ENCODE assay signal across 25 cellular contexts in genomic region chr17:51289776-51290175, GRCh38. TPM values are rescaled to one million over a fixed set of nuclear protein-coding genes. Genes with fewer than 3 reads are reported as not detected.
DNase-seq lines count a peak whose midpoint lies in the region; ATAC-seq, FAIRE-seq and TF ChIP-seq lines count a peak whose summit lies in the region.
"Had no signal": no experiment of that assay in that cellular context is flagged by ENCODE, and none has a peak within 500 bp of the region (broad histone marks: within the 10 kb centered on the region; RNA-seq: fewer than 3 reads in every experiment).

No MANE protein-coding gene starts in this region.

- no peaks in the 10 kb centered on the region for H3K27me3 Mint-ChIP-seq in CD4-positive, CD25-positive, alpha-beta regulatory T cell
- H3K27me3 Mint-ChIP-seq in nephron progenitor cell (ENCODE audit: low read depth, poor library complexity) = no peaks in the 10 kb centered on the region
- H3K27me3 Mint-ChIP-seq: CD8-positive, alpha-beta memory T cell had no signal

- H3K4me3 Mint-ChIP-seq in CD4-positive, CD25-positive, alpha-beta regulatory T cell = no peak overlapping the region
- no peak overlapping the region for H3K4me3 Mint-ChIP-seq in nephron progenitor cell
- H3K4me3 Mint-ChIP-seq: CD8-positive, alpha-beta memory T cell had no signal

- FAIRE-seq in HTR-8/SVneo (lab: Jason Lieb, UNC) = no peak
- FAIRE-seq: GM18507 had no signal

- no peaks in the 10 kb centered on the region for H3K9me3 Mint-ChIP-seq in CD4-positive, CD25-positive, alpha-beta regulatory T cell
- H3K9me3 Mint-ChIP-seq in nephron progenitor cell = peaks cover 7% of the 10 kb centered on the region
- H3K9me3 Mint-ChIP-seq: CD8-positive, alpha-beta memory T cell had no signal

- intact Hi-C loops in esophagus squamous epithelium (cut with DNase I) = no loop called here
- intact Hi-C loops in left ventricle myocardium superior (cut with micrococcal nuclease) = no loop called here

- H3K4me1 ChIP-seq in CD4-positive, CD25-positive, alpha-beta regulatory T cell (ENCODE audit: control insufficient read depth, insufficient read depth, low read length, poor library complexity, severe bottlenecking) = no peaks in the 10 kb centered on the region
- H3K4me1 ChIP-seq in HAP-1 (peaks cover 30% of the 10 kb centered on the region), esophagus squamous epithelium (no peaks in the 10 kb centered on the region)
- H3K4me1 ChIP-seq: BLaER1 had no signal

- H3K27me3 ChIP-seq in CD4-positive, CD25-positive, alpha-beta regulatory T cell (ENCODE audit: control insufficient read depth, insufficient read depth, low read length) = no peaks in the 10 kb centered on the region
- no peaks in the 10 kb centered on the region for H3K27me3 ChIP-seq in HAP-1 (ENCODE audit: low read depth)
- H3K27me3 ChIP-seq in esophagus squamous epithelium = no peaks in the 10 kb centered on the region
- H3K27me3 ChIP-seq in MG63 = no peaks in the 10 kb centered on the region
- H3K27me3 ChIP-seq: BLaER1 had no signal

- TF ChIP-seq CTCF in esophagus squamous epithelium (IDR thresholded peaks at IDR 0.05) (no peak), nephron progenitor cell (IDR thresholded peaks at IDR 0.05) (no peak)

- in situ Hi-C loops in HAP-1 (cut with MboI; ENCODE audit: low sequenced_read_pairs) = no loop called here

- WGBS in esophagus squamous epithelium, 2 donors = 77 to 88% methylated on average over 2 to 4 of the region's 4 CpGs

- H3K36me3 ChIP-seq in CD4-positive, CD25-positive, alpha-beta regulatory T cell (ENCODE audit: control insufficient read depth, insufficient read depth, low read length) = peaks cover 79% of the 10 kb centered on the region
- H3K36me3 ChIP-seq in HAP-1 (replicated peaks) (peaks cover 69% of the 10 kb centered on the region), esophagus squamous epithelium (peaks cover 3 to 98% (median 18%) of the 10 kb centered on the region in 3 donors), MG63 (peaks cover 90% of the 10 kb centered on the region)

- H3K9me3 ChIP-seq in CD4-positive, CD25-positive, alpha-beta regulatory T cell (ENCODE audit: control insufficient read depth in 2 of 2, low read length in 2 of 2) = no peaks in the 10 kb centered on the region
- H3K9me3 ChIP-seq in HAP-1 = no peaks in the 10 kb centered on the region
- H3K9me3 ChIP-seq in esophagus squamous epithelium = no peaks in the 10 kb centered on the region
- H3K9me3 ChIP-seq in MG63 = no peaks in the 10 kb centered on the region
- H3K9me3 ChIP-seq: SK-N-SH had no signal

- peaks cover 62% of the 10 kb centered on the region for H3K36me3 Mint-ChIP-seq in CD4-positive, CD25-positive, alpha-beta regulatory T cell
- H3K36me3 Mint-ChIP-seq in nephron progenitor cell (ENCODE audit: low read depth) = peaks cover 77% of the 10 kb centered on the region

- DNase-seq in CD4-positive, CD25-positive, alpha-beta regulatory T cell = no peak
- peak; percentile 78 to 99 for DNase-seq in HAP-1 (ENCODE audit: low spot score in 2 of 2)
- DNase-seq in esophagus squamous epithelium (lab: John Stamatoyannopoulos, UW) = no peak
- DNase-seq in nephron progenitor cell = no peak
- DNase-seq in left ventricle myocardium superior = no peak
- no peak for DNase-seq in MG63
- no peak for DNase-seq in HTR-8/SVneo (ENCODE audit: insufficient read length, low spot score)
- DNase-seq: Calu3; CD8-positive, alpha-beta memory T cell; GDM1; H7; KG1; MV-4-11; NCI-H1694; NCI-H2081; NCI-H2171; NCI-H524 treated with DMSO at 0.1 percent for 48 hours; NCI-H82; SIG-M5; SK-N-SH had no signal

- no peak for TF ChIP-seq POLR2A in esophagus squamous epithelium (IDR thresholded peaks at IDR 0.05)

- H3K4me1 Mint-ChIP-seq in CD4-positive, CD25-positive, alpha-beta regulatory T cell = peaks cover 0 to 27% (median 14%) of the 10 kb centered on the region in 4 donors
- H3K4me1 Mint-ChIP-seq in nephron progenitor cell = no peaks in the 10 kb centered on the region

- H3K27ac Mint-ChIP-seq in CD4-positive, CD25-positive, alpha-beta regulatory T cell = peak overlapping the region in 2 of 3 donors; percentile 55 to 69
- peak overlapping the region; percentile 29 for H3K27ac Mint-ChIP-seq in nephron progenitor cell

- ATAC-seq in CD4-positive, CD25-positive, alpha-beta regulatory T cell (ENCODE audit: low read depth in 2 of 2) = no peak
- no peak for ATAC-seq in left ventricle myocardium superior
- ATAC-seq in HG03439 (IDR thresholded peaks at IDR 0.05; ENCODE audit: unreplicated experiment) = no peak
- ATAC-seq: Panc1 had no signal

- H3K27ac ChIP-seq in CD4-positive, CD25-positive, alpha-beta regulatory T cell (ENCODE audit: insufficient read depth, low read length, poor library complexity, severe bottlenecking) = no peak overlapping the region
- H3K27ac ChIP-seq in esophagus squamous epithelium = peak overlapping the region in 3 of 4 donors; percentile 1 to 69 (median 45)
- H3K27ac ChIP-seq: BLaER1, HL-60 had no signal

- no peak overlapping the region for H3K4me3 ChIP-seq in CD4-positive, CD25-positive, alpha-beta regulatory T cell (ENCODE audit: low read depth, low read length)
- H3K4me3 ChIP-seq in HAP-1 (no peak overlapping the region), esophagus squamous epithelium (no peak overlapping the region), MG63 (no peak overlapping the region)
- H3K4me3 ChIP-seq: BLaER1 had no signal

RNA-seq across cellular contexts. Expression of gene UTP18, which starts 29.4 kb away (rescaled TPM):
- total RNA-seq in CD4-positive, CD25-positive, alpha-beta regulatory T cell = 55.8 TPM
- polyA plus RNA-seq in CD4-positive, CD25-positive, alpha-beta regulatory T cell = 10 to 100 TPM; 50.2 to 56.7 (median 54.2) TPM
- total RNA-seq in esophagus squamous epithelium (10 to 100 TPM; 23.4 to 45.4 (median 36.2) TPM), left ventricle myocardium superior (7.3 TPM)
- 113 and 161 TPM in 2 replicates for total RNA-seq in MG63 (2014; rRNA removed; shearing (Covaris generic); ENCODE audit: low replicate concordance)

RNA-seq across cellular contexts. Expression of gene MBTD1, which starts 29.9 kb away (rescaled TPM):
- 27.4 TPM for total RNA-seq in CD4-positive, CD25-positive, alpha-beta regulatory T cell
- 1 to 10 TPM; 4.3 to 8.2 (median 5.8) TPM for polyA plus RNA-seq in CD4-positive, CD25-positive, alpha-beta regulatory T cell
- total RNA-seq in esophagus squamous epithelium (10 to 100 TPM in 1 of 4 donors, 1 to 10 TPM in 3; 6.1 to 21.4 (median 9.4) TPM), left ventricle myocardium superior (6.6 TPM)
- total RNA-seq in MG63 (2014; rRNA removed; shearing (Covaris generic); ENCODE audit: low replicate concordance) = 4.8 and 8.9 TPM in 2 replicates

Comparison
In these comparisons a context has a peak if more than half of its experiments do, and no peak if none do; other contexts are left out.
1. DNase-seq: peak in HAP-1 (2 of 2); none in CD4-positive, CD25-positive, alpha-beta regulatory T cell (0 of 3), esophagus squamous epithelium (single experiment), nephron progenitor cell (single experiment), left ventricle myocardium superior (single experiment), MG63 (single experiment) and HTR-8/SVneo (single experiment).